16 cellular contexts compared by ENCODE assay signal in genomic region chr22:43295173-43295572, GRCh38. TPM values are rescaled to one million over a fixed set of nuclear protein-coding genes. Genes with fewer than 3 reads are reported as not detected.
"Had no signal": no experiment of that assay in that cellular context is flagged by ENCODE, and none has a peak within 500 bp of the region (broad histone marks: within the 10 kb centered on the region; RNA-seq: fewer than 3 reads in every experiment).

No MANE protein-coding gene starts in this region.

- H3K27ac ChIP-seq: brain microvascular endothelial cell, neutrophil, tibial artery had no signal

- ATAC-seq: activated CD4-positive, CD25-positive, alpha-beta regulatory T cell treated with anti-CD3 and anti-CD28 coated beads, Interleukin-2, amount 50 U/mL, for 24 hours; left ventricle myocardium superior had no signal

- H3K36me3 ChIP-seq: brain microvascular endothelial cell, neutrophil, tibial artery had no signal

- DNase-seq: activated CD4-positive, alpha-beta T cell treated with anti-CD3 and anti-CD28 coated beads, Interleukin-2, amount 50 U/mL, for 1 hour; activated CD8-positive, alpha-beta memory T cell treated with anti-CD3 and anti-CD28 coated beads for 24 hours; activated naive CD4-positive, alpha-beta T cell; activated naive CD8-positive, alpha-beta T cell treated with anti-CD3 and anti-CD28 coated beads, Interleukin-2, amount 10 ng/mL, durations not matched to agents 7 days and 5 days; brain microvascular endothelial cell; endodermal cell; erythroblast; hippocampal formation; stimulated activated CD4-positive, alpha-beta T cell treated with anti-CD3 and anti-CD28 coated beads, Interleukin-1b, Interleukin-23, amount 100 ng/mL, for 48 hours; SW 1271; tibial artery had no signal

- H3K4me3 ChIP-seq: tibial artery had no signal

- H3K9me3 ChIP-seq: neutrophil, tibial artery had no signal

RNA-seq across cellular contexts. Expression of gene SCUBE1, which starts 48.0 kb away (rescaled TPM):
- total RNA-seq: activated T-helper 1 cell treated with anti-CD3 and anti-CD28 coated beads, Interleukin-12 subunit alpha, Interleukin-12 subunit beta, Interleukin-2, Interleukin-4 antibody, amounts not matched to agents 30 ng/mL and 10 ng/mL and 1 ng/mL, durations not matched to agents 14 hours and 24 hours and 36 hours; myocyte had no signal
